23 cellular contexts compared by ENCODE assay signal in the genomic region with DNA sequence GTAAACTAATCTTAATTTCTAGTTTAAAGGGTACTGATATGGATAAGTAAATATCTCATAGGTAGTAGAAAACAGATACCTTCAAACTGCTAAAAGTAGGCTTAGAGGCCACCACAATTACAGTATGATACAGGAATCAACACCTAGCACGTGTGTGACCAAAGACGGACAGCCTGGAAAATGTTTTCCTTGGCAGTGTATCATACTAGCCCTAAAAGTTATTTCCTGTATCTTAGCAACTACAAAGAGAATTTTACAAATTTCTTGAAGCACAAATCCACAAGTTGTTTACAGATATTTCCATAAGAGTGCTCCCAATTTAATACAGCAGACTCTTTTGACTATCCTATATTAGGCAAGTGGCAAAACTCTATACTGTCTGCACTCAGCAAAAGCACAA.
"Had no signal": no experiment of that assay in that cellular context is flagged by ENCODE, and none has a peak within 500 bp of the region (broad histone marks: within the 10 kb centered on the region; RNA-seq: fewer than 3 reads in every experiment).

No MANE protein-coding gene starts in this region.

- H3K9me3 ChIP-seq: mucosa of descending colon, psoas muscle, stomach, upper lobe of left lung had no signal

- H2AFZ ChIP-seq: hepatocyte had no signal

- DNase-seq: activated CD4-positive, alpha-beta T cell treated with anti-CD3 and anti-CD28 coated beads, Interleukin-2, amount 10 ng/mL, durations not matched to agents 24 days and 14 days; activated CD4-positive, CD25-positive, alpha-beta regulatory T cell; activated CD8-positive, alpha-beta T cell treated with anti-CD3 and anti-CD28 coated beads, Interleukin-2, amount 10 ng/mL, durations not matched to agents 7 days and 5 days; activated naive CD4-positive, alpha-beta T cell treated with anti-CD3 and anti-CD28 coated beads for 36 hours; activated T-cell treated with anti-CD3 and anti-CD28 coated beads, Interleukin-2, amount 50 U/mL, for 24 hours; aorta; foreskin keratinocyte; mucosa of descending colon; naive B cell; psoas muscle; stimulated activated CD4-positive, alpha-beta T cell treated with anti-CD3 and anti-CD28 coated beads, Interleukin-4, amount 100 ng/mL, for 1 hour; stomach; T-helper 1 cell; T-helper 9 cell; upper lobe of left lung had no signal

- H3K4me3 Mint-ChIP-seq: activated CD4-positive, alpha-beta T cell treated with anti-CD3 and anti-CD28 coated beads, Interleukin-2, amount 10 ng/mL, durations not matched to agents 24 days and 14 days; activated CD8-positive, alpha-beta T cell treated with anti-CD3 and anti-CD28 coated beads, Interleukin-2, amount 10 ng/mL, durations not matched to agents 7 days and 5 days; activated naive CD4-positive, alpha-beta T cell treated with anti-CD3 and anti-CD28 coated beads for 36 hours; activated T-cell treated with anti-CD3 and anti-CD28 coated beads, Interleukin-2, amount 50 U/mL, for 24 hours; endodermal cell; naive B cell; neural crest cell had no signal

- H3K9me3 Mint-ChIP-seq: activated naive CD4-positive, alpha-beta T cell treated with anti-CD3 and anti-CD28 coated beads for 36 hours; activated T-cell treated with anti-CD3 and anti-CD28 coated beads, Interleukin-2, amount 50 U/mL, for 24 hours; activated T-helper 2 cell treated with anti-CD3 and anti-CD28 coated beads, Interferon-gamma antibody, Interleukin-2, Interleukin-4, amounts not matched to agents 10 μg/mL and 5 μg/mL and 100 μg/mL, durations not matched to agents 14 hours and 24 hours and 36 hours; endodermal cell had no signal

- H3K27me3 ChIP-seq: cardiac muscle cell, foreskin keratinocyte, hepatocyte, stomach, upper lobe of left lung had no signal

- H3K4me3 ChIP-seq: cardiac muscle cell, hepatocyte, mucosa of descending colon, psoas muscle, smooth muscle cell, stomach, upper lobe of left lung had no signal

- FAIRE-seq: islet of Langerhans had no signal

- H3K27ac ChIP-seq: cardiac muscle cell, foreskin keratinocyte, hepatocyte, psoas muscle, stomach, upper lobe of left lung had no signal

- H3K27me3 Mint-ChIP-seq: activated CD4-positive, alpha-beta T cell treated with anti-CD3 and anti-CD28 coated beads, Interleukin-2, amount 10 ng/mL, durations not matched to agents 24 days and 14 days; activated T-cell treated with anti-CD3 and anti-CD28 coated beads, Interleukin-2, amount 50 U/mL, for 24 hours; naive B cell had no signal

- H3K4me2 ChIP-seq: hepatocyte, smooth muscle cell had no signal

- H3K4me1 Mint-ChIP-seq: endodermal cell had no signal

- H3K27ac Mint-ChIP-seq: activated CD4-positive, alpha-beta T cell treated with anti-CD3 and anti-CD28 coated beads, Interleukin-2, amount 10 ng/mL, durations not matched to agents 24 days and 14 days; activated CD8-positive, alpha-beta T cell treated with anti-CD3 and anti-CD28 coated beads, Interleukin-2, amount 10 ng/mL, durations not matched to agents 7 days and 5 days; activated naive CD4-positive, alpha-beta T cell treated with anti-CD3 and anti-CD28 coated beads for 36 hours; activated T-cell treated with anti-CD3 and anti-CD28 coated beads, Interleukin-2, amount 50 U/mL, for 24 hours; endodermal cell had no signal

- H3K36me3 ChIP-seq: cardiac muscle cell, stomach, upper lobe of left lung had no signal

- ATAC-seq: activated CD8-positive, alpha-beta T cell treated with anti-CD3 and anti-CD28 coated beads, Interleukin-2, amount 10 ng/mL, durations not matched to agents 7 days and 5 days; foreskin keratinocyte; mucosa of descending colon; psoas muscle; sciatic nerve had no signal
